In the genomic region with DNA sequence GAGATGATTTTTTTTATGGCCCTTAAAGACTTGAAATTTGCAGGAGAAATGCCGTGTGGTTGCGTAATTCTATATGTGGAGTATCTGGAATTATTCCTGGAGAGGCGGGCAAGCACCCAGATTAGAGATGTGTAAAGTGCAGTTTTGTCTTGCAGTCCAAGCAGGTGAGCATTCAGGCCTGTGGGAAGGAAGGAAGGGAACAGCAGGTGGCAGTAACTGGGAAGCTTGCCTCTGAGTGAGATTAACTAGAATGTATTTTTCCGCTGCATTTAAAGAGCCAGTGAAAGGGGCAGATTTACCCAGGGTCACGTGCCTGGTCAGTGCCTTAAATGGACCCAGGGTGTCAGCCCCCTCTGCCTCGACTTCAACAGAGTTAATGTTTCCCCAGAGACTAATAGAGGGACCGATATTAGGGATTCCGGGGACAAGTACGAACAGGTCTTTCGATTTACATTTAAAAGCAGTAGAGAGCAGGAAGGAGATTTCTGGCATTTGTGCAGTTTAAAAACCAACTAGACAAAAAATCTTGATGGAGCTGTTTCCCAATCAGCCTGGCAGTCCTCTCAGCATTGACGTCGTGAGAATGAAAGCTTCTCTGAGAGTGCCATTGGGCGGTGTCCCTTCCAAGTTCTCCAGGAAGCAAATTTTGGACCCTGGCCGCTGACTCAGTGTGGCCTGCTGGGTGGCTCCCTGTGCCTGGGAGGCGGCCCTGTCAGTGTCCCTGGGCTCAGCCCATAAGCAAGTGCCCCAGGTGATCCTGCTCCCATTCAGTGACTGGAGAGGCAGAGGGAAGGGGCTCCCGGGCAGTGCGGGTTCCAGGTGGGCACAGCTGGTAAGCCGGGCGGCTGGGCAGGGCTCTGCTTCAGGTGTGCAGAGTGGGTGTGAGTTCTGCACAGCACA, we compare ENCODE assay signal across 8 cellular contexts. TPM values are rescaled to one million over a fixed set of nuclear protein-coding genes. Genes with fewer than 3 reads are reported as not detected.
A peak's percentile ranks its signal among the peaks of the same experiment; 100 is the strongest.
DNase-seq lines count a peak whose midpoint lies in the region; ATAC-seq, FAIRE-seq and TF ChIP-seq lines count a peak whose summit lies in the region.

No MANE protein-coding gene starts in this region.

- CTCF ChIA-PET in Panc1 (lab: Charles Lee), result interaction anchor here (0.6 to 1.2 kb wide), 4 partner anchors 69 to 151 kb away, joined by 3 to 7 read pairs (median 4); no protein-coding TSS in a partner anchor
- CTCF ChIA-PET in activated CD8-positive, alpha-beta T cell treated with anti-CD3 and anti-CD28 coated beads for 36 hours (lab: Charles Lee), result interaction anchor here (1.2 to 1.3 kb wide), 2 partner anchors 13 to 114 kb away, joined by 3 to 4 read pairs; no protein-coding TSS in a partner anchor

- H2BK12ac ChIP-seq in neuronal stem cell (ENCODE audit: low read length), result no peak overlapping the region

- H3K9ac ChIP-seq in neuronal stem cell (ENCODE audit: low read depth, low read length, poor library complexity), result no peak overlapping the region
- no peak overlapping the region for H3K9ac ChIP-seq in MM.1S (ENCODE audit: low read length)

- peak overlapping the region; percentile 7 for H2BK5ac ChIP-seq in neuronal stem cell (ENCODE audit: low read length)

- H2AK5ac ChIP-seq in neuronal stem cell (ENCODE audit: low read depth, low read length), result peak overlapping the region; percentile 50

- H3K4me1 Mint-ChIP-seq in activated CD8-positive, alpha-beta T cell treated with anti-CD3 and anti-CD28 coated beads for 36 hours (ENCODE audit: low read depth), result peaks cover 20% of the 10 kb centered on the region

- H2AFZ ChIP-seq in neuronal stem cell (ENCODE audit: low read length) (peak overlapping the region; percentile 43), MM.1S (ENCODE audit: low read length) (no peak overlapping the region)

- no peaks in the 10 kb centered on the region for H3K79me1 ChIP-seq in neuronal stem cell (ENCODE audit: low read depth, low read length)

- H3K36me3 ChIP-seq in Panc1 (ENCODE audit: control insufficient read depth, insufficient read depth, low read length) (no peaks in the 10 kb centered on the region), neuronal stem cell (replicated peaks in 1 of 2; ENCODE audit: control insufficient read depth in 2 of 2, insufficient read depth in 2 of 2, low read length in 2 of 2) (no peaks in the 10 kb centered on the region), MM.1S (replicated peaks; ENCODE audit: insufficient read depth, low read length) (no peaks in the 10 kb centered on the region)

- no peak overlapping the region for H3K14ac ChIP-seq in neuronal stem cell (ENCODE audit: low read length)

- peak; percentile 81 for ATAC-seq in Panc1
- no peak for ATAC-seq in activated CD8-positive, alpha-beta T cell treated with anti-CD3 and anti-CD28 coated beads for 36 hours

- H3K4me1 ChIP-seq in Panc1 (ENCODE audit: control insufficient read depth, insufficient read depth, low read length), result peaks cover 2% of the 10 kb centered on the region
- peaks cover 36 to 38% of the 10 kb centered on the region in 2 donors for H3K4me1 ChIP-seq in neuronal stem cell (ENCODE audit: control insufficient read depth in 2 of 2, insufficient read depth in 1 of 2, low read depth in 1 of 2, low read length in 2 of 2)
- no peaks in the 10 kb centered on the region for H3K4me1 ChIP-seq in MM.1S (ENCODE audit: low read length)

- peak overlapping the region; percentile 44 for H3K18ac ChIP-seq in neuronal stem cell (ENCODE audit: low read length)

- H3K23ac ChIP-seq in neuronal stem cell (ENCODE audit: low read depth, low read length, poor library complexity), result no peak overlapping the region

- peaks cover 11% of the 10 kb centered on the region for H3K36me3 Mint-ChIP-seq in activated CD8-positive, alpha-beta T cell treated with anti-CD3 and anti-CD28 coated beads for 36 hours (ENCODE audit: low read depth)

- no peaks in the 10 kb centered on the region for H3K9me2 ChIP-seq in MM.1S (replicated peaks; ENCODE audit: insufficient read depth, low read length)

- no TSS peak for BruUV-seq in Panc1 (replicated peaks; lab: Mats Ljungman, UMichigan)

- no peak overlapping the region for H3K27ac Mint-ChIP-seq in activated CD8-positive, alpha-beta T cell treated with anti-CD3 and anti-CD28 coated beads for 36 hours

- H4K91ac ChIP-seq in neuronal stem cell (ENCODE audit: low read depth, low read length, poor library complexity), result no peak overlapping the region

- no peak overlapping the region for H3K4me3 ChIP-seq in Panc1 (ENCODE audit: low read depth in 2 of 2, low read length in 2 of 2)
- H3K4me3 ChIP-seq in fibroblast of the aortic adventitia (ENCODE audit: low read depth, low read length), result no peak overlapping the region
- no peak overlapping the region for H3K4me3 ChIP-seq in neuronal stem cell (ENCODE audit: low read length in 2 of 2)
- no peak overlapping the region for H3K4me3 ChIP-seq in MM.1S (ENCODE audit: low read length)

- no peak overlapping the region for H4K8ac ChIP-seq in neuronal stem cell (ENCODE audit: low read depth, low read length)

- no peaks in the 10 kb centered on the region for H3K27me3 Mint-ChIP-seq in activated CD8-positive, alpha-beta T cell treated with anti-CD3 and anti-CD28 coated beads for 36 hours

- no peak for FAIRE-seq in urothelium cell line (lab: Jason Lieb, UNC)

- no peaks in the 10 kb centered on the region for H3K79me2 ChIP-seq in MM.1S (ENCODE audit: low read length)

- H3F3A ChIP-seq in MM.1S (ENCODE audit: insufficient read depth, low read length), result no peaks in the 10 kb centered on the region

- in situ Hi-C loops in Panc1 (cut with HindIII; ENCODE audit: low pct_unique_long_range_greater_than_20kb, low sequenced_read_pairs), result no loop called here

- peak overlapping the region; percentile 85 for H2BK120ac ChIP-seq in neuronal stem cell (ENCODE audit: low read depth, low read length)

- no CpG with 5 or more reads among the region's 19 CpGs for WGBS in neuronal stem cell (ENCODE audit: extremely low coverage in 2 of 2, insufficient read length in 2 of 2, insufficient replicate concordance in 1 of 2), 2 donors

- DNase-seq in GM10266 (ENCODE audit: extremely low spot score), result no peak
- DNase-seq in Panc1 (ENCODE audit: low read depth, low spot score), result no peak
- peak; percentile 85 for DNase-seq in fibroblast of the aortic adventitia (ENCODE audit: low read depth)
- DNase-seq in neuronal stem cell (ENCODE audit: low spot score), result no peak
- DNase-seq in DMS114 treated with DMSO at 0.1 percent for 48 hours (lab: John Stamatoyannopoulos, UW; ENCODE audit: unreplicated experiment), result no peak
- DNase-seq in urothelium cell line (ENCODE audit: low spot score), result no peak
- no peak for DNase-seq in MM.1S
- no peak for DNase-seq in activated CD8-positive, alpha-beta T cell treated with anti-CD3 and anti-CD28 coated beads for 36 hours

- TF ChIP-seq CTCF in GM10266 (IDR thresholded peaks at IDR 0.05; ENCODE audit: control insufficient read depth, insufficient read depth, low read depth, missing control alignments) (peak; percentile 26), Panc1 (IDR thresholded peaks at IDR 0.05) (no peak), fibroblast of the aortic adventitia (IDR thresholded peaks at IDR 0.05; ENCODE audit: insufficient read depth, low read length) (peak; percentile 44), MM.1S (IDR thresholded peaks at IDR 0.05; ENCODE audit: low read length) (no peak)
- no peak for TF ChIP-seq CTCF in activated CD8-positive, alpha-beta T cell treated with anti-CD3 and anti-CD28 coated beads for 36 hours (IDR thresholded peaks at IDR 0.05)

- POLR2A ChIA-PET in Panc1 (lab: Charles Lee), result no interaction called here
- POLR2A ChIA-PET in activated CD8-positive, alpha-beta T cell treated with anti-CD3 and anti-CD28 coated beads for 36 hours (lab: Charles Lee), result interaction anchor here (0.6 to 1.3 kb wide), 3 partner anchors 18 to 353 kb away, joined by 3 to 4 read pairs (median 4); no protein-coding TSS in a partner anchor

- peak overlapping the region; percentile 18 for H2BK15ac ChIP-seq in neuronal stem cell (ENCODE audit: low read length)

- no peaks in the 10 kb centered on the region for H3K9me3 ChIP-seq in Panc1 (ENCODE audit: control insufficient read depth, insufficient read depth, low read depth, low read length)
- H3K9me3 ChIP-seq in neuronal stem cell (replicated peaks in 1 of 2; ENCODE audit: control insufficient read depth in 2 of 2, insufficient read depth in 1 of 2, low read depth in 1 of 2, low read length in 2 of 2), result no peaks in the 10 kb centered on the region
- H3K9me3 ChIP-seq in MM.1S (replicated peaks; ENCODE audit: insufficient read depth, low read length), result no peaks in the 10 kb centered on the region

- H3K27me3 ChIP-seq in Panc1 (ENCODE audit: control insufficient read depth, insufficient read depth, low read length), result no peaks in the 10 kb centered on the region
- H3K27me3 ChIP-seq in neuronal stem cell (ENCODE audit: control insufficient read depth in 3 of 3, insufficient read depth in 3 of 3, low read depth in 1 of 3, low read length in 3 of 3), result no peaks in the 10 kb centered on the region
- no peaks in the 10 kb centered on the region for H3K27me3 ChIP-seq in MM.1S (replicated peaks; ENCODE audit: insufficient read depth, low read length)

- H4K20me1 ChIP-seq in MM.1S (ENCODE audit: insufficient read depth, low read length), result no peaks in the 10 kb centered on the region

- intact Hi-C loops in Panc1 (cut with micrococcal nuclease; ENCODE audit: unreplicated experiment), result loop anchor here (10.0 kb wide), 1 partner anchor 100 kb away; no protein-coding TSS in a partner anchor
- intact Hi-C loops in activated CD8-positive, alpha-beta T cell treated with anti-CD3 and anti-CD28 coated beads for 36 hours (cut with micrococcal nuclease), result no loop called here

- no peak overlapping the region for H3K4me3 Mint-ChIP-seq in activated CD8-positive, alpha-beta T cell treated with anti-CD3 and anti-CD28 coated beads for 36 hours

- H3K4me2 ChIP-seq in neuronal stem cell (ENCODE audit: insufficient read depth, low read length, poor library complexity, severe bottlenecking), result no peak overlapping the region
- no peak overlapping the region for H3K4me2 ChIP-seq in MM.1S (ENCODE audit: low read depth, low read length)

- H3K9me3 Mint-ChIP-seq in activated CD8-positive, alpha-beta T cell treated with anti-CD3 and anti-CD28 coated beads for 36 hours, result no peaks in the 10 kb centered on the region

- H3K4ac ChIP-seq in neuronal stem cell (ENCODE audit: low read length), result no peak overlapping the region

- H3K27ac ChIP-seq in Panc1 (ENCODE audit: low read length) (no peak overlapping the region; the same call in 1 of the 2 replicates), neuronal stem cell (replicated peaks; ENCODE audit: low read length) (peak overlapping the region; percentile 11), MM.1S (ENCODE audit: low read length) (no peak overlapping the region)

RNA-seq across cellular contexts. Expression of gene KSR1, which starts 38.2 kb away (rescaled TPM):
- total RNA-seq in Panc1 (2021; ENCODE audit: unreplicated experiment) (21.7 TPM), fibroblast of the aortic adventitia (ENCODE audit: low replicate concordance) (19.4 and 45.9 TPM in 2 replicates)
- 12.7 TPM for polyA plus RNA-seq in Panc1 (2012; ENCODE audit: insufficient read length)
- polyA plus RNA-seq in neuronal stem cell (2013, experiment 1 of 2), result 19.3 TPM
- polyA plus RNA-seq in neuronal stem cell (2013, experiment 2 of 2), result 19.3 TPM
- 10 to 100 TPM; 53.9 to 58.2 TPM for total RNA-seq in activated CD8-positive, alpha-beta T cell treated with anti-CD3 and anti-CD28 coated beads for 36 hours

Comparison
In these comparisons a context has a peak if more than half of its experiments do, and no peak if none do; other contexts are left out.
1. CTCF ChIP-seq: peak in GM10266 (single experiment) and fibroblast of the aortic adventitia (single experiment); none in Panc1 (single experiment), MM.1S (single experiment) and activated CD8-positive, alpha-beta T cell treated with anti-CD3 and anti-CD28 coated beads for 36 hours (single experiment).